8 cellular contexts compared by ENCODE assay signal in genomic region chr1:150561830-150562367, GRCh38. TPM values are rescaled to one million over a fixed set of nuclear protein-coding genes. Genes with fewer than 3 reads are reported as not detected.
DNase-seq lines count a peak whose midpoint lies in the region; ATAC-seq and TF ChIP-seq lines count a peak whose summit lies in the region.

No MANE protein-coding gene starts in this region.

- TF ChIP-seq CTCF in NB4 (IDR thresholded peaks at IDR 0.05; ENCODE audit: low read depth, low read length) (no peak), right atrium auricular region (IDR thresholded peaks at IDR 0.05) (no peak), psoas muscle (IDR thresholded peaks at IDR 0.05) (no peak), uterus (IDR thresholded peaks at IDR 0.05) (peak in 1 of 4 experiments; percentile 14)

- WGBS in psoas muscle, 3 donors: 0 to 1% (median 1%) methylated on average over 10 to 20 of the region's 20 CpGs

- H3K27ac ChIP-seq in angular gyrus (ENCODE audit: low read depth, low read length): peak overlapping the region; percentile 98
- H3K27ac ChIP-seq in right atrium auricular region: peak overlapping the region; percentile 98 to 100
- peak overlapping the region; percentile 100 for H3K27ac ChIP-seq in psoas muscle
- H3K27ac ChIP-seq in uterus: peak overlapping the region; percentile 99

- H3K9me3 ChIP-seq in right atrium auricular region (no peaks in the 10 kb centered on the region), psoas muscle (no peaks in the 10 kb centered on the region), uterus (no peaks in the 10 kb centered on the region)

- H3K27me3 ChIP-seq in right atrium auricular region (no peaks in the 10 kb centered on the region), psoas muscle (ENCODE audit: insufficient read depth in 3 of 3, low read length in 2 of 3) (no peaks in the 10 kb centered on the region), uterus (no peaks in the 10 kb centered on the region)

- TF ChIP-seq POLR2A in NB4 (IDR thresholded peaks at IDR 0.05; ENCODE audit: extremely low read depth, insufficient read length): no peak
- peak; percentile 28 to 79 for TF ChIP-seq POLR2A in uterus (IDR thresholded peaks at IDR 0.05)

- ATAC-seq in GM21737 (IDR thresholded peaks at IDR 0.05; ENCODE audit: unreplicated experiment): peak; percentile 38
- ATAC-seq in psoas muscle: peak; percentile 77 to 80 (median 78)

- intact Hi-C loops in psoas muscle (cut with DNase I) (loop anchor here (1.0 to 10.0 kb wide), 5 partner anchors 17 to 133 kb away; partner anchors contain the start of genes MCL1 (in 2 of the 2), ENSA (in 1 of the 2) and GOLPH3L (in 1 of the 2)), uterus (cut with DNase I; ENCODE audit: low total_unique reads) (loop anchor here (5.0 kb wide), 1 partner anchor 60 kb away; no protein-coding TSS in a partner anchor)

- peaks cover 13% of the 10 kb centered on the region for H3K36me3 ChIP-seq in right atrium auricular region
- peaks cover 0 to 12% of the 10 kb centered on the region in 2 donors for H3K36me3 ChIP-seq in psoas muscle (ENCODE audit: insufficient read depth in 1 of 2, low read depth in 1 of 2)
- H3K36me3 ChIP-seq in uterus: no peaks in the 10 kb centered on the region

- peak; percentile 80 for DNase-seq in DMS53 treated with DMSO at 0.1 percent for 48 hours (lab: John Stamatoyannopoulos, UW; ENCODE audit: unreplicated experiment)
- peak; percentile 42 for DNase-seq in NB4 (ENCODE audit: low read depth)
- DNase-seq in T-helper 2 cell: peak; percentile 56 to 94 (median 76)
- peak; percentile 94 for DNase-seq in right atrium auricular region (ENCODE audit: low spot score)
- DNase-seq in psoas muscle: peak; percentile 93 to 97
- DNase-seq in uterus: peak; percentile 94

- H3K4me1 ChIP-seq in right atrium auricular region (peaks cover 0 to 86% of the 10 kb centered on the region in 2 donors), psoas muscle (peaks cover 66% of the 10 kb centered on the region), uterus (peaks cover 46 to 48% of the 10 kb centered on the region in 2 donors)

- H3K4me3 ChIP-seq in NB4 (ENCODE audit: low read depth, low read length) (peak overlapping the region; percentile 42), right atrium auricular region (peak overlapping the region; percentile 54 to 58), psoas muscle (peak overlapping the region; percentile 71), uterus (peak overlapping the region; percentile 55)

RNA-seq across cellular contexts. Expression of gene ADAMTSL4, which starts 12.7 kb away (rescaled TPM):
- total RNA-seq in right atrium auricular region (10 to 100 TPM; 21.9 to 41.1 TPM), psoas muscle (100 to 1,000 TPM in 1 of 4 donors, 10 to 100 TPM in 3; 17.1 to 109 (median 31.6) TPM), uterus (100 to 1,000 TPM in 1 of 4 donors, 10 to 100 TPM in 3; 15.9 to 133 (median 35.4) TPM)
- polyA plus RNA-seq in psoas muscle: 10 to 100 TPM in 2 of 3 donors, 1 to 10 TPM in 1; 7.4 to 32.6 (median 20.4) TPM

RNA-seq across cellular contexts. Expression of gene MCL1, which starts 17.5 kb away (rescaled TPM):
- total RNA-seq in right atrium auricular region: 100 to 1,000 TPM in 1 of 2 donors, 10 to 100 TPM in 1; 96.7 to 146 TPM
- 100 to 1,000 TPM; 101 to 192 (median 129) TPM for total RNA-seq in psoas muscle
- 100 to 1,000 TPM in 2 of 3 donors, 10 to 100 TPM in 1; 97.2 to 179 (median 108) TPM for polyA plus RNA-seq in psoas muscle
- total RNA-seq in uterus: 100 to 1,000 TPM; 125 to 266 (median 207) TPM

RNA-seq across cellular contexts. Expression of gene FALEC, which starts 46.3 kb away (rescaled TPM):
- not detected for total RNA-seq in right atrium auricular region
- total RNA-seq in psoas muscle: not detected
- 1 to 10 TPM in 1 of 3 donors, under 1 TPM in 2; 0.38 to 1.2 (median 0.39) TPM for polyA plus RNA-seq in psoas muscle
- 1 to 10 TPM in 1 of 4 donors, under 1 TPM in 1, not detected in 2; 0.88 to 1.0 TPM for total RNA-seq in uterus

RNA-seq across cellular contexts. Expression of gene ECM1, which starts 54.0 kb away (rescaled TPM):
- total RNA-seq in right atrium auricular region (10 to 100 TPM; 28.6 to 37.2 TPM), psoas muscle (1 to 10 TPM; 2.9 to 4.6 (median 4.1) TPM), uterus (10 to 100 TPM in 2 of 4 donors, 1 to 10 TPM in 2; 1.5 to 38.5 (median 9.5) TPM)
- 1 to 10 TPM; 1.8 to 8.5 (median 2.7) TPM for polyA plus RNA-seq in psoas muscle

Comparison
In these comparisons a context has a peak if more than half of its experiments do, and no peak if none do; other contexts are left out.
1. Peak in every context shown above with its lines: DNase-seq, ATAC-seq, H3K4me3 ChIP-seq and H3K27ac ChIP-seq.
2. DNase-seq: peak in every context shown above with its lines; median percentile 95 in psoas muscle; 94 in right atrium auricular region; 94 in uterus; 80 in DMS53 treated with DMSO at 0.1 percent for 48 hours; 76 in T-helper 2 cell; 42 in NB4.